In the genomic region with DNA sequence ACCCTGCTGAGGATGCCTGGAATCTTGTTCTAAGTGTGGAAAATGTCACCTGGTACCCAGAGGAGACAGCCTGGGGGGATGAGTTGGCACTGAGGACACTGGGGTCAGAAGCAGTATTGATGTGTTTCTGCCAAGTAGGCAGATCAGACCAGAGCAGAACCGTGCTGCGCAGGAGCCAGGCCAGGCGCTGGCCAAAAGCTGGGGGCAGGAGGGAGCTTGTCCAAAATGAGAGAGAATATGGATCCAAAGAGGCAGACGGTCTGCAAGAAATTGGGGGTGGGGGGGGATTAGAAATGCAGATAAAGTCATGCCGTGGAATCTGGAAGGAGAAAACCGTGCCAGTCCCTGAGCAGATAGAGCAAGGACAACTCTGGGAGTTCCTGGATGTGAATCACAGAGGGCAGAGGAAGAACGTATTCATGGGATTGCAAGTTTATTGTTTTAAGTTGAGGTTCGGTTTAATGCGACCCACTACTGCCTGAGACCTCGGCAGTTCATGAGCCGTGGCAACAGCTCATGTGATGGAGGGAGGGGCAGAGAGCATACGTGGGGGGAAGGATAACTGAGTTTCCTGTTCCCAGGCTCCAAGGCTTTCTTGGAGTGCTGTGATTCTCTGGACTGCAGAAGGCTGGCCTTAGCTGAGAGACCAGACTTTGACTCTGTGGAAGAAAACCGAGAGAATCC, we compare ENCODE assay signal across 1 cellular context.
TF ChIP-seq lines count a peak whose summit lies in the region.

No MANE protein-coding gene starts in this region.

TF ChIP-seq in HepG2, 621 proteins besides CTCF, POLR2A, EP300 and RAD21 (continued from another document):
- TF ChIP-seq ZNF3 (CRISPR knock-in tag; IDR thresholded peaks at IDR 0.05) (no peak), KLF12 (CRISPR knock-in tag; IDR thresholded peaks at IDR 0.05; ENCODE audit: borderline replicate concordance) (no peak), ZNF776 (CRISPR knock-in tag; IDR thresholded peaks at IDR 0.05) (no peak), ZNF597 (CRISPR knock-in tag; IDR thresholded peaks at IDR 0.05) (no peak), SMAD9 (CRISPR knock-in tag; IDR thresholded peaks at IDR 0.05) (no peak), ZNF577 (CRISPR knock-in tag; IDR thresholded peaks at IDR 0.05; ENCODE audit: borderline replicate concordance, low read depth) (no peak), CBX2 (IDR thresholded peaks at IDR 0.05; ENCODE audit: low read depth, low read length) (no peak), CBX2 (CRISPR knock-in tag; IDR thresholded peaks at IDR 0.05; ENCODE audit: low read depth) (no peak), ZSCAN9 (CRISPR knock-in tag; IDR thresholded peaks at IDR 0.05; ENCODE audit: borderline replicate concordance) (no peak), ZUFSP (CRISPR knock-in tag; IDR thresholded peaks at IDR 0.05; ENCODE audit: borderline replicate concordance) (no peak), CBX5 (CRISPR knock-in tag; IDR thresholded peaks at IDR 0.05; ENCODE audit: borderline replicate concordance) (no peak), TP53 (CRISPR knock-in tag; conservative IDR thresholded peaks at IDR 0.05) (no peak)
